ENCODE assay signal across 20 cellular contexts in the genomic region with DNA sequence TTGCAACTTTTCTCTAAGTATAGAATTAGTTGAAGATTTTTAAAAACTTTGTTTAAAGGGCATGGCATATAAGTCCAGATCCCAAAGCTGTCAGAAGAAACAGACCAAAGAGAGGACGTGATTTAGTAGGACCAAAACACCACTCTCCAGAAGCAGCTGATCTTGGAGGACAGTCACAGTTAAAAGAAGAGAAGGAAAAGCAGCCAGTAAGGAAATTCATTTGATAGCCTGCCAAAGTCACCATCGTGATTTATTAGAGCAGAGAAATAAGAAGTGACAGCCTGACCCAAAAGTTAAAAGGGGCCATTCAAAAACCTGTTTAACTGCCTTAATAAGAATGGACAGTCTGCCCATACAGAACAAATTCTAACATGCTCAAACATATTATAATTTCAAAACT.
"Had no signal": no experiment of that assay in that cellular context is flagged by ENCODE, and none has a peak within 500 bp of the region (broad histone marks: within the 10 kb centered on the region; RNA-seq: fewer than 3 reads in every experiment).

No MANE protein-coding gene starts in this region.

- H3K27ac Mint-ChIP-seq: activated naive CD8-positive, alpha-beta T cell treated with anti-CD3 and anti-CD28 coated beads for 36 hours; activated T-helper 1 cell treated with anti-CD3 and anti-CD28 coated beads, Interleukin-12 subunit alpha, Interleukin-12 subunit beta, Interleukin-2, Interleukin-4 antibody, amounts not matched to agents 30 ng/mL and 10 ng/mL and 1 ng/mL, durations not matched to agents 14 hours and 24 hours and 36 hours; dendritic cell treated with granulocyte-macrophage colony-stimulating factor and Interleukin-4, amounts not matched to agents 40 ng/mL and 50 ng/mL, for 4 days; natural killer cell; progenitor cell of endocrine pancreas; stimulated activated effector memory CD8-positive, alpha-beta T cell treated with anti-CD3 and anti-CD28 coated beads, Interleukin-12 subunit alpha, Interleukin-12 subunit beta, amount 100 ng/mL, for 72 hours; T-helper 2 cell treated with Interferon-gamma antibody and Interleukin-4, amounts not matched to agents 5 μg/mL and 100 μg/mL, for 36 hours had no signal

- H3K27ac ChIP-seq: brain microvascular endothelial cell, foreskin keratinocyte, neutrophil, thoracic aorta had no signal

- H3K36me3 ChIP-seq: neutrophil had no signal

- H3K4me3 Mint-ChIP-seq: activated CD4-positive, alpha-beta T cell treated with anti-CD3 and anti-CD28 coated beads, Interleukin-2, amount 10 ng/mL, durations not matched to agents 7 days and 5 days; activated naive CD8-positive, alpha-beta T cell treated with anti-CD3 and anti-CD28 coated beads for 36 hours; activated T-helper 1 cell treated with anti-CD3 and anti-CD28 coated beads, Interleukin-12 subunit alpha, Interleukin-12 subunit beta, Interleukin-2, Interleukin-4 antibody, amounts not matched to agents 30 ng/mL and 10 ng/mL and 1 ng/mL, durations not matched to agents 14 hours and 24 hours and 36 hours; dendritic cell treated with granulocyte-macrophage colony-stimulating factor and Interleukin-4, amounts not matched to agents 40 ng/mL and 50 ng/mL, for 4 days; effector memory CD8-positive, alpha-beta T cell; immature natural killer cell; natural killer cell; stimulated activated effector memory CD8-positive, alpha-beta T cell treated with anti-CD3 and anti-CD28 coated beads, Interleukin-12 subunit alpha, Interleukin-12 subunit beta, amount 100 ng/mL, for 72 hours; T-helper 2 cell treated with Interferon-gamma antibody and Interleukin-4, amounts not matched to agents 5 μg/mL and 100 μg/mL, for 36 hours had no signal

- ATAC-seq: effector memory CD8-positive, alpha-beta T cell; foreskin keratinocyte; natural killer cell; stimulated activated effector memory CD8-positive, alpha-beta T cell treated with anti-CD3 and anti-CD28 coated beads, Interleukin-12 subunit alpha, Interleukin-12 subunit beta, amount 100 ng/mL, for 72 hours had no signal

- H3K9me3 ChIP-seq: neutrophil, sigmoid colon, thoracic aorta had no signal

- H3K27me3 Mint-ChIP-seq: activated CD4-positive, alpha-beta T cell treated with anti-CD3 and anti-CD28 coated beads, Interleukin-2, amount 10 ng/mL, durations not matched to agents 7 days and 5 days; activated naive CD8-positive, alpha-beta T cell treated with anti-CD3 and anti-CD28 coated beads for 36 hours; dendritic cell treated with granulocyte-macrophage colony-stimulating factor and Interleukin-4, amounts not matched to agents 40 ng/mL and 50 ng/mL, for 4 days; effector memory CD8-positive, alpha-beta T cell; progenitor cell of endocrine pancreas had no signal

- H3K4me3 ChIP-seq: sigmoid colon, thoracic aorta had no signal

- H3K36me3 Mint-ChIP-seq: natural killer cell had no signal

- H3K27me3 ChIP-seq: brain microvascular endothelial cell, foreskin keratinocyte, neutrophil, sigmoid colon had no signal

- H3K9me3 Mint-ChIP-seq: activated CD4-positive, alpha-beta T cell treated with anti-CD3 and anti-CD28 coated beads, Interleukin-2, amount 10 ng/mL, durations not matched to agents 7 days and 5 days; activated naive CD8-positive, alpha-beta T cell treated with anti-CD3 and anti-CD28 coated beads for 36 hours; activated T-helper 1 cell treated with anti-CD3 and anti-CD28 coated beads, Interleukin-12 subunit alpha, Interleukin-12 subunit beta, Interleukin-2, Interleukin-4 antibody, amounts not matched to agents 30 ng/mL and 10 ng/mL and 1 ng/mL, durations not matched to agents 14 hours and 24 hours and 36 hours; dendritic cell treated with granulocyte-macrophage colony-stimulating factor and Interleukin-4, amounts not matched to agents 40 ng/mL and 50 ng/mL, for 4 days; effector memory CD8-positive, alpha-beta T cell; immature natural killer cell; natural killer cell; stimulated activated effector memory CD8-positive, alpha-beta T cell treated with anti-CD3 and anti-CD28 coated beads, Interleukin-12 subunit alpha, Interleukin-12 subunit beta, amount 100 ng/mL, for 72 hours; T-helper 2 cell treated with Interferon-gamma antibody and Interleukin-4, amounts not matched to agents 5 μg/mL and 100 μg/mL, for 36 hours had no signal

- DNase-seq: activated CD4-positive, alpha-beta T cell treated with anti-CD3 and anti-CD28 coated beads, Interleukin-2, amount 10 ng/mL, durations not matched to agents 7 days and 5 days; activated naive CD8-positive, alpha-beta T cell treated with anti-CD3 and anti-CD28 coated beads for 36 hours; brain microvascular endothelial cell; cerebellar nuclear complex; effector memory CD8-positive, alpha-beta T cell; foreskin keratinocyte; head of caudate nucleus; immature natural killer cell; left cardiac atrium; mammary epithelial cell; natural killer cell; stimulated activated CD4-positive, alpha-beta T cell treated with anti-CD3 and anti-CD28 coated beads, Interleukin-2, amount 100 ng/mL, for 24 hours had no signal

- H3K4me1 ChIP-seq: foreskin keratinocyte had no signal
